12 cellular contexts compared by ENCODE assay signal in the genomic region with DNA sequence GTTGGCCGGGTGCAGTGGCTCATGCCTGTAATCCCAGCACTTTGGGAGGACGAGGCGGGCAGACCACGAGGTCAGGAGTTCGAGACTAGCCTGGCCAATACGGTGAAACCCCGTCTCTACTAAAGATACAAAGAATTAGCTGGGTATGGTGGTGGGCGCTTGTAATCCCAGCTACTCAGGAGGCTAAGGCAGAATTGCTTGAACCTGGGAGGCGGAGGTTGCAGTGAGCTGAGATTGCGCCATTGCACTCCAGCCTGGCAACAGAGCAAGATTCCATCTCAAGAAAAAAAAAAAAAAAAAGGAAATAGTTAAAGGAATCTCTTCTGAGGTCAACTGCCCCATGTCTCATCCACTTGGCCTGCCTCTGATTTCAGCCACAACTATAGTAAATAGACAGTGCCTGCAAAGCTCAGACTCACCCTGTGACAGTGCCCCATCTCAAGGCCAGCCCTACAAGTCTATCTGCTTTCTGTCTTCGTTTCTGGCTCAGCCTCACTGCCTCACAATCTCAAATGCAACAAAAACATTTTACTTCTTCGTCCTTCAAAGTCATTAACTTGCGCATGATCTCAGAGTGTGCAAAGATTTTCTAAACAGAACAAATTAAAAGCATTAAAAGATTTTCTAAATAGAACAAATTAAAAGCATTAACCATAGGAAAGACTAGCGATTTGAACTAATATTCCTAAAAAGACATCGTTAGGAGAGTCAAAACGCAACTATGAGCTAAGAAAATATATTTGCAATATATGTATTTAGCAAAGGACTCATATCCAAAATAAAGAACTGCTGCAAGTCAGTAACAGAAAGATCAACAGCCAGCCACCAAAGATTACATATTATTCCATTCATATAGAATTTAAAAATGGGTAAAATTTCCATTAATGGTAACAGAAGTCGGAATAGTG.
DNase-seq lines count a peak whose midpoint lies in the region; ATAC-seq and TF ChIP-seq lines count a peak whose summit lies in the region.
"Had no signal": no experiment of that assay in that cellular context is flagged by ENCODE, and none has a peak within 500 bp of the region (broad histone marks: within the 10 kb centered on the region; RNA-seq: fewer than 3 reads in every experiment).

No MANE protein-coding gene starts in this region.

- H4K20me1 ChIP-seq in osteoblast (ENCODE audit: insufficient read depth, low read length), result no peaks in the 10 kb centered on the region

- no peak overlapping the region for H2AFZ ChIP-seq in osteoblast (ENCODE audit: low read length)

- H3K9me3 ChIP-seq in osteoblast (ENCODE audit: low read depth, low read length), result no peaks in the 10 kb centered on the region

- no peak overlapping the region for H3K27ac ChIP-seq in osteoblast (ENCODE audit: low read depth, low read length)
- H3K27ac ChIP-seq: HL-60 had no signal

- no peaks in the 10 kb centered on the region for H3K27me3 Mint-ChIP-seq in effector memory CD8-positive, alpha-beta T cell
- H3K27me3 Mint-ChIP-seq: activated T-cell treated with anti-CD3 and anti-CD28 coated beads, Interleukin-2, amount 50 U/mL, for 24 hours had no signal

- H3K4me1 Mint-ChIP-seq in effector memory CD8-positive, alpha-beta T cell (ENCODE audit: low read depth in 2 of 2), result peaks cover 19% of the 10 kb centered on the region in 2 donors

- peaks cover 16% of the 10 kb centered on the region for H3K36me3 Mint-ChIP-seq in effector memory CD8-positive, alpha-beta T cell (ENCODE audit: insufficient read depth)

- TF ChIP-seq CTCF in osteoblast (IDR thresholded peaks at IDR 0.05; ENCODE audit: extremely low read depth, low read depth, low read length), result no peak

- no peak for ATAC-seq in effector memory CD8-positive, alpha-beta T cell (replicated peaks)
- ATAC-seq in GM19395 (IDR thresholded peaks at IDR 0.05; ENCODE audit: unreplicated experiment) (no peak), HG02759 (IDR thresholded peaks at IDR 0.05; ENCODE audit: unreplicated experiment) (no peak)

- H3K4me1 ChIP-seq in osteoblast (ENCODE audit: insufficient read depth, low read length), result peaks cover 27% of the 10 kb centered on the region

- H3K9me3 Mint-ChIP-seq in effector memory CD8-positive, alpha-beta T cell, result no peaks in the 10 kb centered on the region
- H3K9me3 Mint-ChIP-seq: activated T-cell treated with anti-CD3 and anti-CD28 coated beads, Interleukin-2, amount 50 U/mL, for 24 hours had no signal

- H3K36me3 ChIP-seq in osteoblast (ENCODE audit: insufficient read depth, low read length), result no peaks in the 10 kb centered on the region

- H3K4me2 ChIP-seq in osteoblast (ENCODE audit: insufficient read depth, low read length), result no peak overlapping the region

- DNase-seq in Daoy (ENCODE audit: low read depth), result peak; percentile 66
- peak; percentile 62 for DNase-seq in NCI-H226
- no peak for DNase-seq in effector memory CD8-positive, alpha-beta T cell
- peak; percentile 86 for DNase-seq in osteoblast (ENCODE audit: insufficient read length, low spot score, missing footprints)
- DNase-seq in effector CD8-positive, alpha-beta T cell (lab: John Stamatoyannopoulos, UW), result no peak
- no peak for DNase-seq in NCI-H2081 (lab: John Stamatoyannopoulos, UW)
- DNase-seq: activated T-cell treated with anti-CD3 and anti-CD28 coated beads, Interleukin-2, amount 50 U/mL, for 24 hours; cerebellar nuclear complex; NCI-H1436 had no signal

- no peaks in the 10 kb centered on the region for H3K79me2 ChIP-seq in osteoblast (ENCODE audit: insufficient read depth, low read length)

- H3K27me3 ChIP-seq in osteoblast (ENCODE audit: insufficient read depth, low read length), result no peaks in the 10 kb centered on the region

- H3K4me3 ChIP-seq in osteoblast (ENCODE audit: insufficient read depth, low read length), result no peak overlapping the region

- no peak overlapping the region for H3K4me3 Mint-ChIP-seq in effector memory CD8-positive, alpha-beta T cell
- H3K4me3 Mint-ChIP-seq: activated T-cell treated with anti-CD3 and anti-CD28 coated beads, Interleukin-2, amount 50 U/mL, for 24 hours had no signal

- H3K27ac Mint-ChIP-seq in effector memory CD8-positive, alpha-beta T cell, result peak overlapping the region; percentile 84 to 89
- H3K27ac Mint-ChIP-seq: activated T-cell treated with anti-CD3 and anti-CD28 coated beads, Interleukin-2, amount 50 U/mL, for 24 hours had no signal

Comparison
In these comparisons a context has a peak if more than half of its experiments do, and no peak if none do; other contexts are left out.
1. DNase-seq: peak in Daoy (single experiment), NCI-H226 (single experiment) and osteoblast (single experiment); none in effector memory CD8-positive, alpha-beta T cell (0 of 3), effector CD8-positive, alpha-beta T cell (single experiment) and NCI-H2081 (0 of 2).